In the genomic region with DNA sequence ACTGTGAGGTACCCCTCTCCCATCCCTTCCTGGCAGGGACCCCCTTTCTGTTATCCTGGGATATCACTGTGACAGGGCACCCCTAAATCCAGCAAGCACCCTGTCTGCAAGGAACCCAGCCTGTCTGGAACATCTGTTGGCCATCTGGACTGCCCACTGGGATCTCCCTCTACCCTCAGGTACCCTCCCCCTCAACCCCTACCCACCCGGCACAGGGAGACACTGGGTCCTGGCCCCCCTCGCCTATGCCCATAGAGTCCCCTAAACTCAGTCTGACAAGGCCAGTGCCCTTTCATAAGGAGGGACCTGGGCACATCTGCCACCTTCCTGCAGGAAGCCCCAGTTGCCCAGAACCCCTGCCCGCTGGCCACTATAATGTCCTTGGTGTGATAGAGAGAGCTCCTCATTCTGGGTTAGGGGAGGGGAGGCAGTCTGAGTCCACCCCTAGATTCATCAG, we compare ENCODE assay signal across 8 cellular contexts. TPM values are rescaled to one million over a fixed set of nuclear protein-coding genes. Genes with fewer than 3 reads are reported as not detected.
DNase-seq lines count a peak whose midpoint lies in the region; ATAC-seq and TF ChIP-seq lines count a peak whose summit lies in the region.

No MANE protein-coding gene starts in this region.

- no peaks in the 10 kb centered on the region for H3K9me3 ChIP-seq in DOHH2 (ENCODE audit: control insufficient read depth, insufficient read depth, low read length)
- no peaks in the 10 kb centered on the region for H3K9me3 ChIP-seq in Panc1 (ENCODE audit: control insufficient read depth, insufficient read depth, low read depth, low read length)
- H3K9me3 ChIP-seq in parathyroid adenoma (ENCODE audit: control insufficient read depth, low read length), result no peaks in the 10 kb centered on the region

- H4K20me1 ChIP-seq in DOHH2 (ENCODE audit: control insufficient read depth, insufficient read depth, low read depth, low read length), result no peaks in the 10 kb centered on the region

- H3K79me2 ChIP-seq in DOHH2 (ENCODE audit: control insufficient read depth, low read length), result peaks cover 52% of the 10 kb centered on the region
- peaks cover 36% of the 10 kb centered on the region for H3K79me2 ChIP-seq in parathyroid adenoma

- peaks cover 35% of the 10 kb centered on the region for H3K4me1 ChIP-seq in DOHH2 (ENCODE audit: control insufficient read depth, low read length)
- peaks cover 26% of the 10 kb centered on the region for H3K4me1 ChIP-seq in Panc1 (ENCODE audit: control insufficient read depth, insufficient read depth, low read length)
- H3K4me1 ChIP-seq in parathyroid adenoma, result peaks cover 9% of the 10 kb centered on the region

- no peak overlapping the region for H2AFZ ChIP-seq in parathyroid adenoma

- CTCF ChIA-PET in Panc1 (lab: Charles Lee), result interaction anchor here (0.6 to 0.7 kb wide), 2 partner anchors 10 to 39 kb away, joined by 5 to 7 read pairs; no protein-coding TSS in a partner anchor

- H3K4me3 ChIP-seq in DOHH2 (ENCODE audit: low read length), result peak overlapping the region; percentile 87
- peak overlapping the region; percentile 38 to 70 for H3K4me3 ChIP-seq in Panc1 (ENCODE audit: low read depth in 2 of 2, low read length in 2 of 2)
- H3K4me3 ChIP-seq in epithelial cell of esophagus (ENCODE audit: low read length), result peak overlapping the region; percentile 68
- no peak overlapping the region for H3K4me3 ChIP-seq in parathyroid adenoma (ENCODE audit: low read depth, low read length)

- BruUV-seq in Panc1 (replicated peaks; lab: Mats Ljungman, UMichigan), result no TSS peak

- no peak for ATAC-seq in Panc1
- ATAC-seq in GM21367 (IDR thresholded peaks at IDR 0.05; ENCODE audit: unreplicated experiment), result no peak
- ATAC-seq in HG02623 (IDR thresholded peaks at IDR 0.05; ENCODE audit: unreplicated experiment), result no peak

- H3K9me2 ChIP-seq in DOHH2 (replicated peaks; ENCODE audit: control insufficient read depth, low read length), result no peaks in the 10 kb centered on the region

- peaks cover 6% of the 10 kb centered on the region; the same call in 1 of the 2 replicates for H3F3A ChIP-seq in DOHH2 (ENCODE audit: control insufficient read depth, insufficient read depth)

- no peak overlapping the region for H3K9ac ChIP-seq in parathyroid adenoma

- intact Hi-C loops in Panc1 (cut with micrococcal nuclease; ENCODE audit: unreplicated experiment), result no loop called here

- H3K36me3 ChIP-seq in DOHH2 (ENCODE audit: control insufficient read depth, low read length) (peaks cover 28% of the 10 kb centered on the region), Panc1 (ENCODE audit: control insufficient read depth, insufficient read depth, low read length) (peaks cover 3% of the 10 kb centered on the region; the same call in 1 of the 2 replicates), parathyroid adenoma (ENCODE audit: control insufficient read depth, insufficient read depth, low read length) (no peaks in the 10 kb centered on the region)

- H3K4me2 ChIP-seq in DOHH2 (ENCODE audit: low read length) (peak overlapping the region; percentile 91), parathyroid adenoma (ENCODE audit: low read length) (peak overlapping the region; percentile 42)

- no peak for TF ChIP-seq CTCF in DOHH2 (IDR thresholded peaks at IDR 0.05; ENCODE audit: low read depth, low read length, poor library complexity, severe bottlenecking)
- TF ChIP-seq CTCF in Panc1 (IDR thresholded peaks at IDR 0.05), result no peak
- TF ChIP-seq CTCF in epithelial cell of esophagus (IDR thresholded peaks at IDR 0.05; ENCODE audit: insufficient read depth, low read depth, low read length, missing control alignments), result no peak
- TF ChIP-seq CTCF in parathyroid adenoma (IDR thresholded peaks at IDR 0.05), result no peak

- in situ Hi-C loops in Panc1 (cut with HindIII; ENCODE audit: low pct_unique_long_range_greater_than_20kb, low sequenced_read_pairs), result no loop called here

- no peak for DNase-seq in Panc1 (ENCODE audit: low read depth, low spot score)
- no peak for DNase-seq in epithelial cell of esophagus (ENCODE audit: low read depth)
- no peak for DNase-seq in NCI-H69 (lab: John Stamatoyannopoulos, UW)
- DNase-seq in COR-L47 (lab: John Stamatoyannopoulos, UW), result no peak

- POLR2A ChIA-PET in Panc1 (lab: Charles Lee), result interaction anchor here (1.0 kb wide), 1 partner anchor 29 kb away, joined by 4 read pairs; the partner anchor contains the start of gene TRIM28

- no peaks in the 10 kb centered on the region for H3K27me3 ChIP-seq in DOHH2 (ENCODE audit: control insufficient read depth, low read length)
- no peaks in the 10 kb centered on the region for H3K27me3 ChIP-seq in Panc1 (ENCODE audit: control insufficient read depth, insufficient read depth, low read length)
- no peaks in the 10 kb centered on the region for H3K27me3 ChIP-seq in parathyroid adenoma (ENCODE audit: control insufficient read depth, insufficient read depth, low read length)

- H3K27ac ChIP-seq in DOHH2 (ENCODE audit: low read depth, low read length), result peak overlapping the region; percentile 51
- H3K27ac ChIP-seq in Panc1 (ENCODE audit: low read length), result peak overlapping the region; percentile 93
- H3K27ac ChIP-seq in parathyroid adenoma, result no peak overlapping the region

RNA-seq across cellular contexts. Expression of gene SLC27A5, which starts 2.8 kb away (rescaled TPM):
- 10.7 TPM for total RNA-seq in Panc1 (2021; ENCODE audit: unreplicated experiment)
- polyA plus RNA-seq in Panc1 (2012; ENCODE audit: insufficient read length), result 34.8 TPM

RNA-seq across cellular contexts. Expression of gene ZBTB45, which starts 5.0 kb away (rescaled TPM):
- total RNA-seq in Panc1 (2021; ENCODE audit: unreplicated experiment), result 24.7 TPM
- polyA plus RNA-seq in Panc1 (2012; ENCODE audit: insufficient read length), result 33.6 TPM

RNA-seq across cellular contexts. Expression of gene TRIM28, which starts 29.3 kb away (rescaled TPM):
- total RNA-seq in Panc1 (2021; ENCODE audit: unreplicated experiment), result 767 TPM
- 1,302 TPM for polyA plus RNA-seq in Panc1 (2012; ENCODE audit: insufficient read length)

RNA-seq across cellular contexts. Expression of gene ZNF446, which starts 38.4 kb away (rescaled TPM):
- total RNA-seq in Panc1 (2021; ENCODE audit: unreplicated experiment), result 20.7 TPM
- 24.4 TPM for polyA plus RNA-seq in Panc1 (2012; ENCODE audit: insufficient read length)

RNA-seq across cellular contexts. Expression of gene CHMP2A, which starts 40.3 kb away (rescaled TPM):
- total RNA-seq in Panc1 (2021; ENCODE audit: unreplicated experiment), result 191 TPM
- polyA plus RNA-seq in Panc1 (2012; ENCODE audit: insufficient read length), result 381 TPM
